1 cellular context compared by ENCODE assay signal in the genomic region with DNA sequence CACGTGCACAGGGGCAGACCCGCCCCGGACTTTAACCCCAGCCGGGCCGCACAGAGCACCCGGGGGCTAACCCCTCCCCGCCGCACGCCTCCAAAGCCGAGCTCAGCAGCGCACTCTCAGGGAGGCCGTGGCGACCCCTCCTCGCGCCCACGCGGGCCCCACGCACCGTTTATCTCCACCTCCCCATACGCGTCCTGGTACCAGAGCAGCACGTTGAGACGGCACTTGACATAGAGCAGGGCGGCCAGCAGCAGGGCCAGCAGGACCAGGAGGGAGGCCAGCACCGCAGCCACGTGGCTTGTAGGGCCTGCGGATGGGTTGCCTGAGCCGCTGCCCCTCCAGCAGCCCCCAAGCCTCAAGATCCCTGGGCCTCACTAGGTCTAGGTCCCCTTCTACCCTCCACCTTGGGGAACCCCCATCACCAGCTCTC.
TF ChIP-seq lines count a peak whose summit lies in the region.

No MANE protein-coding gene starts in this region.

TF ChIP-seq in K562, 482 proteins besides CTCF, POLR2A, EP300 and RAD21:
- TF ChIP-seq RBM22 (IDR thresholded peaks at IDR 0.05; ENCODE audit: low read depth, low read length, poor library complexity, severe bottlenecking) (peak; percentile 68), ZNF3 (CRISPR knock-in tag; IDR thresholded peaks at IDR 0.05) (no peak), KLF1 (tag; IDR thresholded peaks at IDR 0.05) (0 out of 2 replicates have a peak, but pooled peaks have one; percentile 24), HDAC1 (IDR thresholded peaks at IDR 0.05) (0 out of 4 replicates have a peak, but pooled peaks of 1 of the 2 experiments have one; percentile 8), TGIF2 (CRISPR knock-in tag; IDR thresholded peaks at IDR 0.05) (no peak), ZNF146 (CRISPR knock-in tag; IDR thresholded peaks at IDR 0.05; ENCODE audit: unreplicated experiment) (no peak), SREBF1 (IDR thresholded peaks at IDR 0.05; ENCODE audit: borderline replicate concordance, low read depth, low read length) (no peak), POLR2G (IDR thresholded peaks at IDR 0.05; ENCODE audit: low read depth, low read length) (peak; percentile 72), ZC3H4 (CRISPR knock-in tag; IDR thresholded peaks at IDR 0.05; ENCODE audit: borderline replicate concordance) (peak; percentile 39; the same call in 1 of the 2 replicates), ZBTB7A (IDR thresholded peaks at IDR 0.05; ENCODE audit: borderline replicate concordance, control insufficient read depth, low read depth, low read length) (peak; percentile 39; the same call in 1 of the 2 replicates), MYNN (IDR thresholded peaks at IDR 0.05) (no peak), MYNN (CRISPR knock-in tag; IDR thresholded peaks at IDR 0.05) (no peak), NR4A1 (CRISPR knock-in tag; IDR thresholded peaks at IDR 0.05) (no peak), NR4A1 (tag; IDR thresholded peaks at IDR 0.05) (0 out of 2 replicates have a peak, but pooled peaks have one; percentile 29), SREBF2 (CRISPR knock-in tag; IDR thresholded peaks at IDR 0.05) (no peak), POLR2H (tag; IDR thresholded peaks at IDR 0.05; ENCODE audit: low read depth) (no peak), JUN (IDR thresholded peaks at IDR 0.05; ENCODE audit: borderline replicate concordance, low read depth, low read length) (no peak), JUN (CRISPR knock-in tag; IDR thresholded peaks at IDR 0.05; ENCODE audit: borderline replicate concordance) (0 out of 2 replicates have a peak, but pooled peaks have one; percentile 51), YY1 (IDR thresholded peaks at IDR 0.05; ENCODE audit: borderline replicate concordance in 1 of 3, control insufficient read depth in 1 of 3, extremely low read depth in 1 of 3, insufficient read depth in 3 of 3, insufficient read length in 1 of 3, insufficient replicate concordance in 2 of 3, low read depth in 1 of 3, low read length in 2 of 3) (peak in 1 of 3 experiments; percentile 12), ARID1B (IDR thresholded peaks at IDR 0.05) (no peak), CBFB (CRISPR knock-in tag; IDR thresholded peaks at IDR 0.05) (peak; percentile 22; the same call in 1 of the 2 replicates), TRIM24 (IDR thresholded peaks at IDR 0.05) (peak in 1 of 2 experiments; percentile 36; a peak in 1 of 4 replicates), EGR1 (conservative IDR thresholded peaks at IDR 0.05) (peak; percentile 70), ZNF124 (CRISPR knock-in tag; IDR thresholded peaks at IDR 0.05) (0 out of 2 replicates have a peak, but pooled peaks have one; percentile 42), NCOA6 (IDR thresholded peaks at IDR 0.05) (peak; percentile 8; the same call in 1 of the 2 replicates)
- TF ChIP-seq, protein P1, sequence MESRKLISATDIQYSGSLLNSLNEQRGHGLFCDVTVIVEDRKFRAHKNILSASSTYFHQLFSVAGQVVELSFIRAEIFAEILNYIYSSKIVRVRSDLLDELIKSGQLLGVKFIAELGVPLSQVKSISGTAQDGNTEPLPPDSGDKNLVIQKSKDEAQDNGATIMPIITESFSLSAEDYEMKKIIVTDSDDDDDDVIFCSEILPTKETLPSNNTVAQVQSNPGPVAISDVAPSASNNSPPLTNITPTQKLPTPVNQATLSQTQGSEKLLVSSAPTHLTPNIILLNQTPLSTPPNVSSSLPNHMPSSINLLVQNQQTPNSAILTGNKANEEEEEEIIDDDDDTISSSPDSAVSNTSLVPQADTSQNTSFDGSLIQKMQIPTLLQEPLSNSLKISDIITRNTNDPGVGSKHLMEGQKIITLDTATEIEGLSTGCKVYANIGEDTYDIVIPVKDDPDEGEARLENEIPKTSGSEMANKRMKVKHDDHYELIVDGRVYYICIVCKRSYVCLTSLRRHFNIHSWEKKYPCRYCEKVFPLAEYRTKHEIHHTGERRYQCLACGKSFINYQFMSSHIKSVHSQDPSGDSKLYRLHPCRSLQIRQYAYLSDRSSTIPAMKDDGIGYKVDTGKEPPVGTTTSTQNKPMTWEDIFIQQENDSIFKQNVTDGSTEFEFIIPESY (CRISPR knock-in tag; IDR thresholded peaks at IDR 0.05), result peak; percentile 72
- TF ChIP-seq, protein P2, sequence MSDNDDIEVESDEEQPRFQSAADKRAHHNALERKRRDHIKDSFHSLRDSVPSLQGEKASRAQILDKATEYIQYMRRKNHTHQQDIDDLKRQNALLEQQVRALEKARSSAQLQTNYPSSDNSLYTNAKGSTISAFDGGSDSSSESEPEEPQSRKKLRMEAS (CRISPR knock-in tag; IDR thresholded peaks at IDR 0.05), result 0 out of 2 replicates have a peak, but pooled peaks have one; percentile 31
- TF ChIP-seq, protein P3, sequence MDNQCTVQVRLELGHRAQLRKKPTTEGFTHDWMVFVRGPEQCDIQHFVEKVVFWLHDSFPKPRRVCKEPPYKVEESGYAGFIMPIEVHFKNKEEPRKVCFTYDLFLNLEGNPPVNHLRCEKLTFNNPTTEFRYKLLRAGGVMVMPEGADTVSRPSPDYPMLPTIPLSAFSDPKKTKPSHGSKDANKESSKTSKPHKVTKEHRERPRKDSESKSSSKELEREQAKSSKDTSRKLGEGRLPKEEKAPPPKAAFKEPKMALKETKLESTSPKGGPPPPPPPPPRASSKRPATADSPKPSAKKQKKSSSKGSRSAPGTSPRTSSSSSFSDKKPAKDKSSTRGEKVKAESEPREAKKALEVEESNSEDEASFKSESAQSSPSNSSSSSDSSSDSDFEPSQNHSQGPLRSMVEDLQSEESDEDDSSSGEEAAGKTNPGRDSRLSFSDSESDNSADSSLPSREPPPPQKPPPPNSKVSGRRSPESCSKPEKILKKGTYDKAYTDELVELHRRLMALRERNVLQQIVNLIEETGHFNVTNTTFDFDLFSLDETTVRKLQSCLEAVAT (IDR thresholded peaks at IDR 0.05), result no peak
- TF ChIP-seq, protein P4, sequence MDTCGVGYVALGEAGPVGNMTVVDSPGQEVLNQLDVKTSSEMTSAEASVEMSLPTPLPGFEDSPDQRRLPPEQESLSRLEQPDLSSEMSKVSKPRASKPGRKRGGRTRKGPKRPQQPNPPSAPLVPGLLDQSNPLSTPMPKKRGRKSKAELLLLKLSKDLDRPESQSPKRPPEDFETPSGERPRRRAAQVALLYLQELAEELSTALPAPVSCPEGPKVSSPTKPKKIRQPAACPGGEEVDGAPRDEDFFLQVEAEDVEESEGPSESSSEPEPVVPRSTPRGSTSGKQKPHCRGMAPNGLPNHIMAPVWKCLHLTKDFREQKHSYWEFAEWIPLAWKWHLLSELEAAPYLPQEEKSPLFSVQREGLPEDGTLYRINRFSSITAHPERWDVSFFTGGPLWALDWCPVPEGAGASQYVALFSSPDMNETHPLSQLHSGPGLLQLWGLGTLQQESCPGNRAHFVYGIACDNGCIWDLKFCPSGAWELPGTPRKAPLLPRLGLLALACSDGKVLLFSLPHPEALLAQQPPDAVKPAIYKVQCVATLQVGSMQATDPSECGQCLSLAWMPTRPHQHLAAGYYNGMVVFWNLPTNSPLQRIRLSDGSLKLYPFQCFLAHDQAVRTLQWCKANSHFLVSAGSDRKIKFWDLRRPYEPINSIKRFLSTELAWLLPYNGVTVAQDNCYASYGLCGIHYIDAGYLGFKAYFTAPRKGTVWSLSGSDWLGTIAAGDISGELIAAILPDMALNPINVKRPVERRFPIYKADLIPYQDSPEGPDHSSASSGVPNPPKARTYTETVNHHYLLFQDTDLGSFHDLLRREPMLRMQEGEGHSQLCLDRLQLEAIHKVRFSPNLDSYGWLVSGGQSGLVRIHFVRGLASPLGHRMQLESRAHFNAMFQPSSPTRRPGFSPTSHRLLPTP (IDR thresholded peaks at IDR 0.05; ENCODE audit: borderline replicate concordance, extremely low read depth, insufficient read length), result no peak
- TF ChIP-seq, protein P5, sequence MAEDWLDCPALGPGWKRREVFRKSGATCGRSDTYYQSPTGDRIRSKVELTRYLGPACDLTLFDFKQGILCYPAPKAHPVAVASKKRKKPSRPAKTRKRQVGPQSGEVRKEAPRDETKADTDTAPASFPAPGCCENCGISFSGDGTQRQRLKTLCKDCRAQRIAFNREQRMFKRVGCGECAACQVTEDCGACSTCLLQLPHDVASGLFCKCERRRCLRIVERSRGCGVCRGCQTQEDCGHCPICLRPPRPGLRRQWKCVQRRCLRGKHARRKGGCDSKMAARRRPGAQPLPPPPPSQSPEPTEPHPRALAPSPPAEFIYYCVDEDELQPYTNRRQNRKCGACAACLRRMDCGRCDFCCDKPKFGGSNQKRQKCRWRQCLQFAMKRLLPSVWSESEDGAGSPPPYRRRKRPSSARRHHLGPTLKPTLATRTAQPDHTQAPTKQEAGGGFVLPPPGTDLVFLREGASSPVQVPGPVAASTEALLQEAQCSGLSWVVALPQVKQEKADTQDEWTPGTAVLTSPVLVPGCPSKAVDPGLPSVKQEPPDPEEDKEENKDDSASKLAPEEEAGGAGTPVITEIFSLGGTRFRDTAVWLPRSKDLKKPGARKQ (CRISPR knock-in tag; IDR thresholded peaks at IDR 0.05), result peak; percentile 6; the same call in 1 of the 2 replicates
